14 cellular contexts compared by ENCODE assay signal in genomic region chr17:78235022-78235421, GRCh38. TPM values are rescaled to one million over a fixed set of nuclear protein-coding genes. Genes with fewer than 3 reads are reported as not detected.
"Had no signal": no experiment of that assay in that cellular context is flagged by ENCODE, and none has a peak within 500 bp of the region (broad histone marks: within the 10 kb centered on the region; RNA-seq: fewer than 3 reads in every experiment).

No MANE protein-coding gene starts in this region.

RNA-seq across cellular contexts. Expression of gene TMEM235, which starts 3.6 kb away (rescaled TPM):
- total RNA-seq: activated CD4-positive, alpha-beta memory T cell treated with anti-CD3 and anti-CD28 coated beads, Interleukin-2, amount 10 ng/mL, durations not matched to agents 7 days and 5 days; activated CD4-positive, alpha-beta T cell treated with anti-CD3 and anti-CD28 coated beads, Interleukin-2, amount 10 ng/mL, durations not matched to agents 24 days and 14 days; activated naive CD4-positive, alpha-beta T cell treated with anti-CD3 and anti-CD28 coated beads for 36 hours; activated T-cell treated with anti-CD3 and anti-CD28 coated beads, Interleukin-2, amount 50 U/mL, for 72 hours; aorta; frontal cortex; kidney epithelial cell; lower leg skin; mucosa of gallbladder; osteocyte; psoas muscle; suprapubic skin; T-helper 2 cell treated with Interferon-gamma antibody and Interleukin-4, amounts not matched to agents 100 ng/mL and 5 ng/mL, for 36 hours; transverse colon had no signal
